In genomic region chr1:2227341-2228156, GRCh38 we compare ENCODE assay signal across 8 cellular contexts. TPM values are rescaled to one million over a fixed set of nuclear protein-coding genes. Genes with fewer than 3 reads are reported as not detected.
DNase-seq lines count a peak whose midpoint lies in the region; ATAC-seq and TF ChIP-seq lines count a peak whose summit lies in the region.

No MANE protein-coding gene starts in this region.

- peak overlapping the region; percentile 98 for H3K27ac ChIP-seq in prostate gland

- H3K27me3 ChIP-seq in prostate gland (replicated peaks; ENCODE audit: insufficient read depth): no peaks in the 10 kb centered on the region

- peak; percentile 78 for TF ChIP-seq POLR2A in prostate gland (IDR thresholded peaks at IDR 0.05)

- peak overlapping the region; percentile 65 for H3K4me3 Mint-ChIP-seq in T-helper 1 cell treated with Interleukin-12 subunit alpha and Interleukin-12 subunit beta and Interleukin-4 antibody, amounts not matched to agents 30 μg/mL and 1 μg/mL, for 36 hours

- ATAC-seq in GM18499 (IDR thresholded peaks at IDR 0.05; ENCODE audit: insufficient read depth, unreplicated experiment): peak; percentile 79
- ATAC-seq in HG02884 (IDR thresholded peaks at IDR 0.05; ENCODE audit: unreplicated experiment): peak; percentile 70
- ATAC-seq in left ventricle myocardium superior: peak; percentile 87

- under 1% methylated on average over 45 of the region's 130 CpGs for WGBS in prostate gland

- H3K36me3 ChIP-seq in prostate gland: no peaks in the 10 kb centered on the region

- H3K4me1 Mint-ChIP-seq in T-helper 1 cell treated with Interleukin-12 subunit alpha and Interleukin-12 subunit beta and Interleukin-4 antibody, amounts not matched to agents 30 μg/mL and 1 μg/mL, for 36 hours (ENCODE audit: low read depth): peaks cover 27% of the 10 kb centered on the region

- DNase-seq in NCI-H146 treated with DMSO at 0.1 percent for 48 hours (lab: John Stamatoyannopoulos, UW; ENCODE audit: unreplicated experiment) (peak; percentile 60), amygdala (lab: John Stamatoyannopoulos, UW) (peak; percentile 60 to 98 (median 91)), left ventricle myocardium superior (peak; percentile 99), prostate gland (ENCODE audit: low spot score) (peak; percentile 95), ureter (ENCODE audit: low spot score) (peak; percentile 97)

- peak in 2 of 4 experiments; percentile 27 to 41 for TF ChIP-seq CTCF in prostate gland (IDR thresholded peaks at IDR 0.05)

- no peaks in the 10 kb centered on the region for H3K9me3 Mint-ChIP-seq in T-helper 1 cell treated with Interleukin-12 subunit alpha and Interleukin-12 subunit beta and Interleukin-4 antibody, amounts not matched to agents 30 μg/mL and 1 μg/mL, for 36 hours

- H3K9me3 ChIP-seq in prostate gland: no peaks in the 10 kb centered on the region

- peaks cover 12% of the 10 kb centered on the region for H3K36me3 Mint-ChIP-seq in T-helper 1 cell treated with Interleukin-12 subunit alpha and Interleukin-12 subunit beta and Interleukin-4 antibody, amounts not matched to agents 30 μg/mL and 1 μg/mL, for 36 hours (ENCODE audit: low read depth)

- H3K4me1 ChIP-seq in prostate gland (replicated peaks): peaks cover 12% of the 10 kb centered on the region

- intact Hi-C loops in left ventricle myocardium superior (cut with micrococcal nuclease) (no loop called here), prostate gland (cut with DNase I) (no loop called here)

- peak overlapping the region; percentile 41 for H3K27ac Mint-ChIP-seq in T-helper 1 cell treated with Interleukin-12 subunit alpha and Interleukin-12 subunit beta and Interleukin-4 antibody, amounts not matched to agents 30 μg/mL and 1 μg/mL, for 36 hours

- peaks cover 9% of the 10 kb centered on the region for H3K27me3 Mint-ChIP-seq in T-helper 1 cell treated with Interleukin-12 subunit alpha and Interleukin-12 subunit beta and Interleukin-4 antibody, amounts not matched to agents 30 μg/mL and 1 μg/mL, for 36 hours (ENCODE audit: low read depth)

- peak overlapping the region; percentile 76 to 81 for H3K4me3 ChIP-seq in prostate gland

RNA-seq across cellular contexts. Expression of gene SKI, which starts 0.6 kb away (rescaled TPM):
- total RNA-seq in left ventricle myocardium superior (35.3 TPM), prostate gland (100 to 1,000 TPM in 1 of 2 donors, 10 to 100 TPM in 1; 46.2 to 114 TPM), ureter (77.5 TPM)

RNA-seq across cellular contexts. Expression of gene FAAP20, which starts 33.0 kb away (rescaled TPM):
- total RNA-seq in left ventricle myocardium superior: 38.4 TPM
- total RNA-seq in prostate gland: 10 to 100 TPM; 55.9 to 70.4 TPM
- total RNA-seq in ureter: 52.3 TPM

Comparison
In these comparisons a context has a peak if more than half of its experiments do, and no peak if none do; other contexts are left out.
1. Peak in every context shown above with its lines: DNase-seq, ATAC-seq, H3K4me3 ChIP-seq and H3K27ac ChIP-seq.